ENCODE assay signal across 33 cellular contexts in the genomic region with DNA sequence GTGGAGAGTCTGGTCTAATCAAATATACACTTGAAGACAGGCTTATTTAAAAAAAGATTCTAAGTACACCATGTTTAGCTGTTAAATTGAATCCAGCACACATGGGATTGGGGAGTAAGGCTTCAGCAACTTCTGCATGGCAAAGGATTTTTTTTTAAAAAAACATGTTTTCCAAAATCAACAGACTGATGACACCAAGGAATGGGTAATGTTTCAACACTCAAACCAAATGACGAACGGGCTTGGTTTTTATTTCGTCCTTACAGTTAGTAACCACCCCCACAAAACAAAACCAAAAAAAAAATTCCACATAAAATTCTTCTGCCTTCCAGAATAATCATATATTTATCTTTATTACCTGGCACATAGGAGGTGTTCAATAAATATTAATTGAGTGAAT. TPM values are rescaled to one million over a fixed set of nuclear protein-coding genes. Genes with fewer than 3 reads are reported as not detected.
"Had no signal": no experiment of that assay in that cellular context is flagged by ENCODE, and none has a peak within 500 bp of the region (broad histone marks: within the 10 kb centered on the region; RNA-seq: fewer than 3 reads in every experiment).

No MANE protein-coding gene starts in this region.

- H3K4me3 ChIP-seq: coronary artery, esophagus muscularis mucosa, gastroesophageal sphincter, heart right ventricle had no signal

- H3K36me3 ChIP-seq: brain microvascular endothelial cell, gastroesophageal sphincter, WERI-Rb-1 had no signal

- ATAC-seq: activated CD4-positive, alpha-beta T cell treated with anti-CD3 and anti-CD28 coated beads for 36 hours; activated CD4-positive, CD25-positive, alpha-beta regulatory T cell treated with anti-CD3 and anti-CD28 coated beads, Interleukin-2, amount 50 U/mL, for 24 hours; activated CD8-positive, alpha-beta T cell treated with anti-CD3 and anti-CD28 coated beads for 36 hours; activated T-cell treated with anti-CD3 and anti-CD28 coated beads, Interleukin-2, amount 50 U/mL, for 4 hours; activated T-helper 17 cell treated with anti-CD3 and anti-CD28 coated beads, Interleukin-2, amount 50 U/mL, for 72 hours; effector memory CD8-positive, alpha-beta T cell; gastroesophageal sphincter; heart right ventricle; T-helper 17 cell had no signal

- H3K9me3 Mint-ChIP-seq: activated B cell treated with CpG ODN at 0.5 μM for 24 hours; activated CD4-positive, alpha-beta T cell treated with anti-CD3 and anti-CD28 coated beads, Interleukin-2, amount 10 ng/mL, durations not matched to agents 24 days and 14 days; activated CD8-positive, alpha-beta T cell treated with anti-CD3 and anti-CD28 coated beads for 36 hours; activated T-cell treated with anti-CD3 and anti-CD28 coated beads, Interleukin-2, amount 50 U/mL, for 4 hours; activated T-helper 17 cell treated with anti-CD3 and anti-CD28 coated beads, Interleukin-2, amount 50 U/mL, for 72 hours; central memory CD8-positive, alpha-beta T cell; dendritic cell treated with granulocyte-macrophage colony-stimulating factor and Interleukin-4, amounts not matched to agents 40 ng/mL and 50 ng/mL, for 4 days; effector memory CD8-positive, alpha-beta T cell; T-helper 2 cell treated with Interferon-gamma antibody and Interleukin-4, amounts not matched to agents 5 μg/mL and 100 μg/mL, for 36 hours had no signal

- H3K27me3 ChIP-seq: brain microvascular endothelial cell, dorsolateral prefrontal cortex, esophagus muscularis mucosa, gastroesophageal sphincter, heart right ventricle had no signal

- H3K27ac ChIP-seq: brain microvascular endothelial cell, coronary artery, esophagus muscularis mucosa, gastroesophageal sphincter, heart right ventricle, WERI-Rb-1 had no signal

- DNase-seq: activated B cell treated with CpG ODN at 0.5 μM for 24 hours; activated CD4-positive, alpha-beta T cell treated with anti-CD3 and anti-CD28 coated beads for 36 hours; activated CD4-positive, alpha-beta T cell treated with anti-CD3 and anti-CD28 coated beads, Interleukin-2, amount 10 ng/mL, durations not matched to agents 24 days and 14 days; activated CD4-positive, alpha-beta T cell treated with anti-CD3 and anti-CD28 coated beads, Interleukin-2, amount 50 U/mL, for 48 hours; activated CD8-positive, alpha-beta memory T cell treated with anti-CD3 and anti-CD28 coated beads for 24 hours; activated CD8-positive, alpha-beta T cell treated with anti-CD3 and anti-CD28 coated beads for 36 hours; activated effector memory CD4-positive, alpha-beta T cell treated with Interleukin-2 at 50 U/mL for 16 hours; activated gamma-delta T cell treated with Interleukin-2 at 50 U/mL for 16 hours; activated naive CD4-positive, alpha-beta T cell treated with anti-CD3 and anti-CD28 coated beads, Interleukin-2, amount 50 U/mL, for 16 hours; activated naive CD4-positive, alpha-beta T cell treated with Interleukin-2 at 50 U/mL for 16 hours; activated T-cell treated with anti-CD3 and anti-CD28 coated beads, Interleukin-2, amount 50 U/mL, for 4 hours; amniotic stem cell; anterior cingulate cortex; brain microvascular endothelial cell; effector CD4-positive, alpha-beta T cell; effector memory CD8-positive, alpha-beta T cell; erythroblast; foreskin melanocyte; heart right ventricle; T-helper 1 cell; T-helper 17 cell; T1000; WERI-Rb-1 had no signal

- H3K27ac Mint-ChIP-seq: activated B cell treated with CpG ODN at 0.5 μM for 24 hours; activated CD4-positive, alpha-beta T cell treated with anti-CD3 and anti-CD28 coated beads for 36 hours; activated CD4-positive, alpha-beta T cell treated with anti-CD3 and anti-CD28 coated beads, Interleukin-2, amount 10 ng/mL, durations not matched to agents 24 days and 14 days; activated CD8-positive, alpha-beta T cell treated with anti-CD3 and anti-CD28 coated beads for 36 hours; activated naive CD8-positive, alpha-beta T cell; activated T-helper 17 cell treated with anti-CD3 and anti-CD28 coated beads, Interleukin-2, amount 50 U/mL, for 72 hours; dendritic cell treated with granulocyte-macrophage colony-stimulating factor and Interleukin-4, amounts not matched to agents 40 ng/mL and 50 ng/mL, for 4 days; effector memory CD8-positive, alpha-beta T cell; T-helper 2 cell treated with Interferon-gamma antibody and Interleukin-4, amounts not matched to agents 5 μg/mL and 100 μg/mL, for 36 hours had no signal

- H3K4me1 Mint-ChIP-seq: activated B cell treated with CpG ODN at 0.5 μM for 24 hours; activated T-helper 17 cell treated with anti-CD3 and anti-CD28 coated beads, Interleukin-2, amount 50 U/mL, for 72 hours had no signal

- H3K9me3 ChIP-seq: esophagus muscularis mucosa, gastroesophageal sphincter, heart right ventricle had no signal

- H3K27me3 Mint-ChIP-seq: activated B cell treated with CpG ODN at 0.5 μM for 24 hours; activated CD4-positive, alpha-beta T cell treated with anti-CD3 and anti-CD28 coated beads for 36 hours; activated CD4-positive, alpha-beta T cell treated with anti-CD3 and anti-CD28 coated beads, Interleukin-2, amount 10 ng/mL, durations not matched to agents 24 days and 14 days; activated CD8-positive, alpha-beta T cell treated with anti-CD3 and anti-CD28 coated beads for 36 hours; activated naive CD8-positive, alpha-beta T cell; activated T-helper 17 cell treated with anti-CD3 and anti-CD28 coated beads, Interleukin-2, amount 50 U/mL, for 72 hours; central memory CD8-positive, alpha-beta T cell; dendritic cell treated with granulocyte-macrophage colony-stimulating factor and Interleukin-4, amounts not matched to agents 40 ng/mL and 50 ng/mL, for 4 days; effector memory CD8-positive, alpha-beta T cell; T-helper 17 cell had no signal

- H3K36me3 Mint-ChIP-seq: activated naive CD8-positive, alpha-beta T cell had no signal

- H3K4me3 Mint-ChIP-seq: activated B cell treated with CpG ODN at 0.5 μM for 24 hours; activated CD4-positive, alpha-beta T cell treated with anti-CD3 and anti-CD28 coated beads for 36 hours; activated CD4-positive, alpha-beta T cell treated with anti-CD3 and anti-CD28 coated beads, Interleukin-2, amount 10 ng/mL, durations not matched to agents 24 days and 14 days; activated CD8-positive, alpha-beta T cell treated with anti-CD3 and anti-CD28 coated beads for 36 hours; activated naive CD8-positive, alpha-beta T cell; activated T-cell treated with anti-CD3 and anti-CD28 coated beads, Interleukin-2, amount 50 U/mL, for 4 hours; activated T-helper 17 cell treated with anti-CD3 and anti-CD28 coated beads, Interleukin-2, amount 50 U/mL, for 72 hours; central memory CD8-positive, alpha-beta T cell; dendritic cell treated with granulocyte-macrophage colony-stimulating factor and Interleukin-4, amounts not matched to agents 40 ng/mL and 50 ng/mL, for 4 days; effector memory CD8-positive, alpha-beta T cell; T-helper 17 cell; T-helper 2 cell treated with Interferon-gamma antibody and Interleukin-4, amounts not matched to agents 5 μg/mL and 100 μg/mL, for 36 hours had no signal

RNA-seq across cellular contexts. Expression of gene ICA1, which starts 45.7 kb away (rescaled TPM):
- total RNA-seq: activated B cell treated with CpG ODN at 0.5 μM for 24 hours had no signal
